ENCODE assay signal across 20 cellular contexts in genomic region chr6:85192186-85192585, GRCh38.
A peak's percentile ranks its signal among the peaks of the same experiment; 100 is the strongest.
DNase-seq lines count a peak whose midpoint lies in the region; ATAC-seq and TF ChIP-seq lines count a peak whose summit lies in the region.
"Had no signal": no experiment of that assay in that cellular context is flagged by ENCODE, and none has a peak within 500 bp of the region (broad histone marks: within the 10 kb centered on the region; RNA-seq: fewer than 3 reads in every experiment).

No MANE protein-coding gene starts in this region.

- H2AFZ ChIP-seq in OCI-LY7 (ENCODE audit: low read length): no peak overlapping the region

- H3K9me2 ChIP-seq in OCI-LY7 (ENCODE audit: insufficient read depth, low read length): no peaks in the 10 kb centered on the region

- H3K4me3 ChIP-seq in HFF-Myc (replicated peaks; ENCODE audit: low read depth, low read length) (no peak overlapping the region), fibroblast of pulmonary artery (replicated peaks; ENCODE audit: low read depth, low read length) (no peak overlapping the region), tibial artery (no peak overlapping the region), OCI-LY7 (ENCODE audit: low read depth, low read length, poor library complexity, severe bottlenecking) (no peak overlapping the region)
- H3K4me3 ChIP-seq: ascending aorta, colonic mucosa had no signal

- H3K36me3 ChIP-seq in tibial artery (no peaks in the 10 kb centered on the region), OCI-LY7 (ENCODE audit: insufficient read depth, low read length) (no peaks in the 10 kb centered on the region)
- H3K36me3 ChIP-seq: ascending aorta, colonic mucosa, neutrophil had no signal

- peak; percentile 3 for DNase-seq in HFF-Myc (ENCODE audit: extremely low read depth, low read depth)
- peak; percentile 30 for DNase-seq in astrocyte of the hippocampus (ENCODE audit: low read depth, low spot score)
- DNase-seq in fibroblast of pulmonary artery (ENCODE audit: low read depth): peak; percentile 38
- no peak for DNase-seq in tibial artery
- DNase-seq in OCI-LY7 (ENCODE audit: low spot score): no peak
- no peak for DNase-seq in activated effector memory CD4-positive, alpha-beta T cell treated with anti-CD3 and anti-CD28 coated beads, Interleukin-2, amount 50 U/mL, for 16 hours
- DNase-seq in NCI-H1105 treated with DMSO at 0.1 percent for 48 hours (lab: John Stamatoyannopoulos, UW): no peak
- DNase-seq: activated CD4-positive, alpha-beta T cell treated with anti-CD3 and anti-CD28 coated beads for 36 hours; activated T-cell treated with anti-CD3 and anti-CD28 coated beads, Interleukin-2, amount 50 U/mL, for 72 hours; colonic mucosa; hippocampal formation; KG1; NCI-H1048; NCI-H2081; NCI-H510A; stimulated activated CD4-positive, alpha-beta T cell treated with anti-CD3 and anti-CD28 coated beads, Interleukin-12 subunit alpha, Interleukin-12 subunit beta, amount 100 ng/mL, for 4 hours had no signal

- CTCF ChIA-PET in OCI-LY7 (lab: Charles Lee; ENCODE audit: unreplicated experiment): no interaction called here

- peak overlapping the region; percentile 21 to 38 for H3K27ac ChIP-seq in tibial artery
- no peak overlapping the region for H3K27ac ChIP-seq in OCI-LY7 (ENCODE audit: low read depth, low read length, poor library complexity, severe bottlenecking)
- H3K27ac ChIP-seq: ascending aorta, colonic mucosa, foreskin keratinocyte, neutrophil had no signal

- H3K79me2 ChIP-seq in OCI-LY7 (ENCODE audit: insufficient read depth, low read depth, low read length): no peaks in the 10 kb centered on the region

- H3K27me3 ChIP-seq in tibial artery: no peaks in the 10 kb centered on the region
- H3K27me3 ChIP-seq: ascending aorta, colonic mucosa, foreskin keratinocyte, neutrophil had no signal

- POLR2A ChIA-PET in OCI-LY7 (lab: Charles Lee): interaction anchor here (0.5 to 1.6 kb wide), 2 partner anchors 22 to 170 kb away, joined by 3 to 5 read pairs; no protein-coding TSS in a partner anchor

- TF ChIP-seq CTCF in HFF-Myc (IDR thresholded peaks at IDR 0.05; ENCODE audit: low read depth, low read length, missing control alignments): no peak
- no peak for TF ChIP-seq CTCF in fibroblast of pulmonary artery (IDR thresholded peaks at IDR 0.05; ENCODE audit: low read length, missing control alignments)
- TF ChIP-seq CTCF in tibial artery (IDR thresholded peaks at IDR 0.05): no peak
- TF ChIP-seq CTCF in OCI-LY7 (conservative IDR thresholded peaks at IDR 0.05; ENCODE audit: low read length): no peak

- no TSS peak for BruUV-seq in OCI-LY7 (replicated peaks; lab: Mats Ljungman, UMichigan)

- no peaks in the 10 kb centered on the region for H4K20me1 ChIP-seq in OCI-LY7 (ENCODE audit: insufficient read depth, low read length)

- H3K9me3 ChIP-seq in tibial artery: peaks cover 0 to 15% (median 0%) of the 10 kb centered on the region in 3 donors
- H3K9me3 ChIP-seq in OCI-LY7 (ENCODE audit: low read length): no peaks in the 10 kb centered on the region
- H3K9me3 ChIP-seq: colonic mucosa, neutrophil had no signal

- intact Hi-C loops in tibial artery (cut with DNase I; ENCODE audit: low total_unique reads) (no loop called here), OCI-LY7 (cut with micrococcal nuclease; ENCODE audit: unreplicated experiment) (no loop called here)

- peaks cover 0 to 23% (median 5%) of the 10 kb centered on the region in 4 donors for H3K4me1 ChIP-seq in tibial artery
- no peaks in the 10 kb centered on the region for H3K4me1 ChIP-seq in OCI-LY7 (ENCODE audit: insufficient read depth, low read length, poor library complexity, severe bottlenecking)
- H3K4me1 ChIP-seq: colonic mucosa, foreskin keratinocyte had no signal

- ATAC-seq in GM18868 (IDR thresholded peaks at IDR 0.05; ENCODE audit: unreplicated experiment): no peak
- ATAC-seq: activated CD4-positive, alpha-beta T cell treated with anti-CD3 and anti-CD28 coated beads for 36 hours; activated T-cell treated with anti-CD3 and anti-CD28 coated beads, Interleukin-2, amount 50 U/mL, for 72 hours; foreskin keratinocyte had no signal

- H3K4me2 ChIP-seq in OCI-LY7 (ENCODE audit: low read length): no peak overlapping the region

Comparison
In these comparisons a context has a peak if more than half of its experiments do, and no peak if none do; other contexts are left out.
1. DNase-seq: peak in HFF-Myc (single experiment), astrocyte of the hippocampus (single experiment) and fibroblast of pulmonary artery (single experiment); none in tibial artery (0 of 2), OCI-LY7 (single experiment), activated effector memory CD4-positive, alpha-beta T cell treated with anti-CD3 and anti-CD28 coated beads, Interleukin-2, amount 50 U/mL, for 16 hours (single experiment) and NCI-H1105 treated with DMSO at 0.1 percent for 48 hours (single experiment).